ENCODE assay signal across 24 cellular contexts in the genomic region with DNA sequence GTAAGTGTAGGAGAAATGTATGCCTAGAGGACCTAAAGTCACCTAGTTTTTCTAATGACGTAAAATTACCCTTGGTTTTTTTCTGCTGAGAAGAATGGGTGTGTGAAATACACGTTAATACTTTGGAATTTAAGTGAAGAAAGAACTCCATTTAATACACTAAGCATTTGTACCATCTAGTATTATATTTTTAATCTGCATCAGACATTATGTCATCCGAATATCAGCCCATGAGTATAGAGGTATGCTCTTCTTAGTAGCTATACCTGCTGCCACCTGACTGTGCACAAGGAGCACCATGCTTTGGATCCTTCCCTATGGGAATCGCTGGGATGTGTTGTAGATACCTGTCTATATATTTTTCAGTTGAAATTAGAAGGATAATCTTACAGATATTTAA.
"Had no signal": no experiment of that assay in that cellular context is flagged by ENCODE, and none has a peak within 500 bp of the region (broad histone marks: within the 10 kb centered on the region; RNA-seq: fewer than 3 reads in every experiment).

No MANE protein-coding gene starts in this region.

- DNase-seq: KBM-7, MV-4-11, NCI-H1048, NCI-H1105, NCI-H1417, NCI-H1436 treated with DMSO at 0.1 percent for 48 hours, NCI-H1694, NCI-H187 treated with DMSO at 0.1 percent for 48 hours, NCI-H2029 treated with DMSO at 0.1 percent for 48 hours, NCI-H2171 treated with DMSO at 0.1 percent for 48 hours, NCI-H345, NCI-H446 treated with DMSO at 0.1 percent for 48 hours, NCI-H510A treated with DMSO at 0.1 percent for 48 hours, NCI-H526, NCI-H774, PC-3, SHP77 treated with DMSO at 0.1 percent for 48 hours, SJCRH30 had no signal

- H3K27me3 ChIP-seq: SJCRH30 had no signal

- FAIRE-seq: HTR-8/SVneo had no signal

- H3K4me1 ChIP-seq: SJCRH30 had no signal

- ATAC-seq: Panc1, PC-3, Right ventricle myocardium inferior, SK-N-SH treated with all-trans-retinoic acid at 6 μM for 48 hours had no signal

- H3K4me3 ChIP-seq: SJCRH30 had no signal

- H3K9me3 ChIP-seq: SJCRH30 had no signal

- H3K27ac ChIP-seq: HL-60, RWPE1, SJCRH30 had no signal
